8 cellular contexts compared by ENCODE assay signal in genomic region chr1:244862354-244862698, GRCh38. TPM values are rescaled to one million over a fixed set of nuclear protein-coding genes. Genes with fewer than 3 reads are reported as not detected.
DNase-seq lines count a peak whose midpoint lies in the region; ATAC-seq and TF ChIP-seq lines count a peak whose summit lies in the region.

No MANE protein-coding gene starts in this region.

- H3K9me3 ChIP-seq in heart right ventricle (no peaks in the 10 kb centered on the region), iPS-20b (ENCODE audit: insufficient read depth, low read depth, low read length) (no peaks in the 10 kb centered on the region)

- H3K27me3 ChIP-seq in heart right ventricle (no peaks in the 10 kb centered on the region), iPS-20b (ENCODE audit: insufficient read depth, low read length) (no peaks in the 10 kb centered on the region)

- H3K4me3 Mint-ChIP-seq in activated CD8-positive, alpha-beta T cell treated with anti-CD3 and anti-CD28 coated beads, Interleukin-2, amount 10 ng/mL, durations not matched to agents 7 days and 5 days: peak overlapping the region; percentile 93

- peaks cover 56% of the 10 kb centered on the region for H3K4me1 Mint-ChIP-seq in activated CD8-positive, alpha-beta T cell treated with anti-CD3 and anti-CD28 coated beads, Interleukin-2, amount 10 ng/mL, durations not matched to agents 7 days and 5 days (ENCODE audit: low read depth)

- ATAC-seq in heart right ventricle (no peak), HG02852 (IDR thresholded peaks at IDR 0.05; ENCODE audit: unreplicated experiment) (no peak), GM21619 (IDR thresholded peaks at IDR 0.05; ENCODE audit: unreplicated experiment) (no peak)
- ATAC-seq in activated CD8-positive, alpha-beta T cell treated with anti-CD3 and anti-CD28 coated beads, Interleukin-2, amount 10 ng/mL, durations not matched to agents 7 days and 5 days: no peak

- peak overlapping the region; percentile 95 for H3K27ac Mint-ChIP-seq in activated CD8-positive, alpha-beta T cell treated with anti-CD3 and anti-CD28 coated beads, Interleukin-2, amount 10 ng/mL, durations not matched to agents 7 days and 5 days

- no peaks in the 10 kb centered on the region for H3K27me3 Mint-ChIP-seq in activated CD8-positive, alpha-beta T cell treated with anti-CD3 and anti-CD28 coated beads, Interleukin-2, amount 10 ng/mL, durations not matched to agents 7 days and 5 days (ENCODE audit: low read depth)

- POLR2A ChIA-PET in activated CD8-positive, alpha-beta T cell treated with anti-CD3 and anti-CD28 coated beads, Interleukin-2, amount 10 ng/mL, durations not matched to agents 7 days and 5 days (lab: Charles Lee): interaction anchor here (1.8 to 6.6 kb wide), 7 partner anchors 8 to 111 kb away, joined by 7 to 180 read pairs (median 24); partner anchors contain the start of gene COX20

- H3K9ac ChIP-seq in iPS-20b (ENCODE audit: low read depth, low read length): peak overlapping the region; percentile 100

- TF ChIP-seq CTCF in heart right ventricle (IDR thresholded peaks at IDR 0.05): no peak

- DNase-seq in heart right ventricle (no peak), cardiac septum (ENCODE audit: low spot score) (no peak), substantia nigra (lab: John Stamatoyannopoulos, UW) (no peak), NCI-H2171 (lab: John Stamatoyannopoulos, UW) (no peak)
- DNase-seq in activated CD8-positive, alpha-beta T cell treated with anti-CD3 and anti-CD28 coated beads, Interleukin-2, amount 10 ng/mL, durations not matched to agents 7 days and 5 days: no peak

- H3K27ac ChIP-seq in heart right ventricle: peak overlapping the region; percentile 99 to 100 (median 100)
- peak overlapping the region; percentile 54 for H3K27ac ChIP-seq in iPS-20b (ENCODE audit: low read length)
- H3K27ac ChIP-seq in substantia nigra (ENCODE audit: low read depth, low read length, poor library complexity, severe bottlenecking): peak overlapping the region; percentile 99

- no peaks in the 10 kb centered on the region for H3K9me3 Mint-ChIP-seq in activated CD8-positive, alpha-beta T cell treated with anti-CD3 and anti-CD28 coated beads, Interleukin-2, amount 10 ng/mL, durations not matched to agents 7 days and 5 days (ENCODE audit: insufficient read depth)

- intact Hi-C loops in heart right ventricle (cut with DNase I) (loop anchor here in 8 of 10 donors (2.0 to 10.0 kb wide), 10 partner anchors 26 to 410 kb away; partner anchors contain the start of genes COX20 (in 3 of the 8), ADSS2 (in 1 of the 8) and DESI2 (in 1 of the 8)), cardiac septum (cut with DNase I) (loop anchor here (5.0 kb wide), 1 partner anchor 55 kb away; no protein-coding TSS in a partner anchor)

- H3K4me3 ChIP-seq in heart right ventricle (peak overlapping the region; percentile 39 to 100 (median 92)), iPS-20b (ENCODE audit: low read length) (peak overlapping the region; percentile 100)

- WGBS in heart right ventricle, 2 donors: 0 to 1% methylated on average over 7 of the region's 7 CpGs

- H3K36me3 Mint-ChIP-seq in activated CD8-positive, alpha-beta T cell treated with anti-CD3 and anti-CD28 coated beads, Interleukin-2, amount 10 ng/mL, durations not matched to agents 7 days and 5 days (ENCODE audit: low read depth): peaks cover 56% of the 10 kb centered on the region

- peaks cover 0 to 52% (median 39%) of the 10 kb centered on the region in 9 donors for H3K36me3 ChIP-seq in heart right ventricle
- peaks cover 60% of the 10 kb centered on the region for H3K36me3 ChIP-seq in iPS-20b (ENCODE audit: insufficient read depth, low read depth, low read length)

- CTCF ChIA-PET in activated CD8-positive, alpha-beta T cell treated with anti-CD3 and anti-CD28 coated beads, Interleukin-2, amount 10 ng/mL, durations not matched to agents 7 days and 5 days (lab: Charles Lee): interaction anchor here (0.8 to 6.8 kb wide), 7 partner anchors 12 to 180 kb away, joined by 3 to 39 read pairs (median 6); partner anchors contain the start of gene COX20

- H3K4me1 ChIP-seq in heart right ventricle: peaks cover 17 to 71% (median 62%) of the 10 kb centered on the region in 9 donors
- H3K4me1 ChIP-seq in iPS-20b (ENCODE audit: insufficient read depth, low read length): peaks cover 19% of the 10 kb centered on the region; the same call in 1 of the 2 replicates

RNA-seq across cellular contexts. Expression of gene HNRNPU, which starts 2.0 kb away (rescaled TPM):
- total RNA-seq in heart right ventricle (100 to 1,000 TPM; 158 to 200 (median 175) TPM), cardiac septum (192 TPM)
- polyA plus RNA-seq in heart right ventricle: 100 to 1,000 TPM in 1 of 2 donors, 10 to 100 TPM in 1; 91.0 to 107 TPM
- total RNA-seq in activated CD8-positive, alpha-beta T cell treated with anti-CD3 and anti-CD28 coated beads, Interleukin-2, amount 10 ng/mL, durations not matched to agents 7 days and 5 days: 100 to 1,000 TPM; 432 to 435 TPM

RNA-seq across cellular contexts. Expression of gene COX20, which starts 26.9 kb away (rescaled TPM):
- total RNA-seq in heart right ventricle: 10 to 100 TPM; 56.6 to 94.1 (median 64.4) TPM
- polyA plus RNA-seq in heart right ventricle: 100 to 1,000 TPM in 1 of 2 donors, 10 to 100 TPM in 1; 59.1 to 139 TPM
- 83.7 TPM for total RNA-seq in cardiac septum
- 10 to 100 TPM; 31.3 to 33.6 TPM for total RNA-seq in activated CD8-positive, alpha-beta T cell treated with anti-CD3 and anti-CD28 coated beads, Interleukin-2, amount 10 ng/mL, durations not matched to agents 7 days and 5 days
